12 cellular contexts compared by ENCODE assay signal in genomic region chr5:97529354-97529753, GRCh38.
"Had no signal": no experiment of that assay in that cellular context is flagged by ENCODE, and none has a peak within 500 bp of the region (broad histone marks: within the 10 kb centered on the region; RNA-seq: fewer than 3 reads in every experiment).

No MANE protein-coding gene starts in this region.

- H3K36me3 ChIP-seq: left ventricle myocardium inferior, transverse colon had no signal

- H3K27ac ChIP-seq: left ventricle myocardium inferior, skin epidermis, transverse colon had no signal

- FAIRE-seq: bronchial epithelial cell had no signal

- DNase-seq: activated CD4-positive, alpha-beta T cell treated with anti-CD3 and anti-CD28 coated beads, Interleukin-2, amount 50 U/mL, for 1 hour; activated CD8-positive, alpha-beta memory T cell treated with anti-CD3 and anti-CD28 coated beads for 24 hours; activated naive CD8-positive, alpha-beta T cell treated with anti-CD3 and anti-CD28 coated beads for 36 hours; left ventricle myocardium inferior; nucleus accumbens; stimulated activated CD4-positive, alpha-beta T cell treated with anti-CD3 and anti-CD28 coated beads, Interleukin-4, amount 100 ng/mL, for 24 hours; stimulated activated naive CD4-positive, alpha-beta T cell; substantia nigra; transverse colon had no signal

- H3K9me3 ChIP-seq: left ventricle myocardium inferior, transverse colon had no signal

- ATAC-seq: natural killer cell treated with Interleukin-12 subunit alpha and Interleukin-12 subunit beta and Interleukin-15 and Interleukin-18, amount 100 ng/mL, for 72 hours had no signal

- H3K27me3 ChIP-seq: transverse colon had no signal

- H3K4me1 ChIP-seq: left ventricle myocardium inferior had no signal

- H3K4me3 ChIP-seq: left ventricle myocardium inferior, skin epidermis, transverse colon had no signal
